9 cellular contexts compared by ENCODE assay signal in genomic region chr1:31633117-31633516, GRCh38. TPM values are rescaled to one million over a fixed set of nuclear protein-coding genes. Genes with fewer than 3 reads are reported as not detected.
DNase-seq lines count a peak whose midpoint lies in the region; ATAC-seq lines count a peak whose summit lies in the region.
"Had no signal": no experiment of that assay in that cellular context is flagged by ENCODE, and none has a peak within 500 bp of the region (broad histone marks: within the 10 kb centered on the region; RNA-seq: fewer than 3 reads in every experiment).

No MANE protein-coding gene starts in this region.

- no peaks in the 10 kb centered on the region for H3K27me3 Mint-ChIP-seq in effector memory CD8-positive, alpha-beta T cell

- ATAC-seq in GM18868 (IDR thresholded peaks at IDR 0.05; ENCODE audit: unreplicated experiment) = no peak
- ATAC-seq in effector memory CD8-positive, alpha-beta T cell (replicated peaks) = no peak

- H3K36me3 Mint-ChIP-seq in effector memory CD8-positive, alpha-beta T cell (ENCODE audit: insufficient read depth) = peaks cover 44% of the 10 kb centered on the region

- no peak overlapping the region for H3K27ac Mint-ChIP-seq in effector memory CD8-positive, alpha-beta T cell

- no peak overlapping the region for H3K4me3 Mint-ChIP-seq in effector memory CD8-positive, alpha-beta T cell

- peaks cover 22 to 25% of the 10 kb centered on the region in 2 donors for H3K4me1 Mint-ChIP-seq in effector memory CD8-positive, alpha-beta T cell (ENCODE audit: low read depth in 2 of 2)

- DNase-seq in SHP77 (lab: John Stamatoyannopoulos, UW) (peak; percentile 12 to 14), SHP77 treated with DMSO at 0.1 percent for 48 hours (lab: John Stamatoyannopoulos, UW) (no peak), MV-4-11 (lab: John Stamatoyannopoulos, UW) (peak; percentile 12), dermis blood vessel endothelial cell (peak; percentile 66), GDM1 (lab: John Stamatoyannopoulos, UW) (no peak)
- DNase-seq in stimulated activated CD4-positive, alpha-beta T cell treated with anti-CD3 and anti-CD28 coated beads, Interleukin-15, amount 100 ng/mL, for 48 hours (ENCODE audit: low read depth in 2 of 2) = peak; percentile 11 to 14
- no peak for DNase-seq in effector memory CD8-positive, alpha-beta T cell

- no peaks in the 10 kb centered on the region for H3K9me3 Mint-ChIP-seq in effector memory CD8-positive, alpha-beta T cell

RNA-seq across cellular contexts. Expression of gene PEF1, which starts 11.6 kb away (rescaled TPM):
- 145 and 159 TPM in 2 replicates for total RNA-seq in dermis blood vessel endothelial cell

RNA-seq across cellular contexts. Expression of gene HCRTR1, which starts 15.6 kb away (rescaled TPM):
- total RNA-seq in dermis blood vessel endothelial cell = 1.2 and 4.6 TPM in 2 replicates
- total RNA-seq: RPMI7951 had no signal

RNA-seq across cellular contexts. Expression of gene TINAGL1, which starts 56.8 kb away (rescaled TPM):
- 418 and 719 TPM in 2 replicates for total RNA-seq in dermis blood vessel endothelial cell

Comparison
In these comparisons a context has a peak if more than half of its experiments do, and no peak if none do; other contexts are left out.
1. DNase-seq: peak in SHP77 (2 of 2), MV-4-11 (single experiment), dermis blood vessel endothelial cell (single experiment) and stimulated activated CD4-positive, alpha-beta T cell treated with anti-CD3 and anti-CD28 coated beads, Interleukin-15, amount 100 ng/mL, for 48 hours (2 of 2); none in SHP77 treated with DMSO at 0.1 percent for 48 hours (single experiment), GDM1 (single experiment) and effector memory CD8-positive, alpha-beta T cell (0 of 3).